ENCODE assay signal across 8 cellular contexts in the genomic region with DNA sequence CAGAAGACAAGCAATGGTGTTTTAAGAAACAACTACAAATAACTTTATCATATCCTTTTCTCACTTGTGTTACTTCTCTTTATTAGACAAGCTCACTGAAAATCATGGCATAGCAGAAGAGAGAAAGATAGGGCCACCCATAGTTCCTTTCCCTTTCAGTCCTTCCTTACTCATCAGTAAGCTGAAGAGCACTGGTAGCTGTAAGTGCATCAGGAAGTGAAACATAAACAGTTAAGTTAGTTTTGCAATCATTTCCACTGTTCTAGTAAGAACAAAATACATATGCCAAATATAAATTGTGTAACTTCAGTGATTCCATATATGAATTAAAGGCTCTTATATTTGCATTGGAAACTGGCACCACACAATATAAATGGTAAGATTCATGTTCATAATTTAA.
DNase-seq lines count a peak whose midpoint lies in the region; ATAC-seq and TF ChIP-seq lines count a peak whose summit lies in the region.

No MANE protein-coding gene starts in this region.

- DNase-seq in CD1c-positive myeloid dendritic cell (ENCODE audit: extremely low spot score) = peak; percentile 70
- peak; percentile 86 for DNase-seq in fibroblast of pulmonary artery (ENCODE audit: low read depth)
- DNase-seq in natural killer cell = no peak
- DNase-seq in activated T-cell treated with anti-CD3 and anti-CD28 coated beads, Interleukin-2, amount 50 U/mL, for 1 hour = no peak
- DNase-seq in COR-L47 (lab: John Stamatoyannopoulos, UW) = no peak
- no peak for DNase-seq in hippocampal formation (lab: John Stamatoyannopoulos, UW)

- H3K4me3 ChIP-seq in fibroblast of pulmonary artery (replicated peaks; ENCODE audit: low read depth, low read length) = peak overlapping the region; percentile 49

- H3K36me3 Mint-ChIP-seq in natural killer cell = no peaks in the 10 kb centered on the region

- H3K4me1 Mint-ChIP-seq in natural killer cell = no peaks in the 10 kb centered on the region

- intact Hi-C loops in natural killer cell (cut with micrococcal nuclease) = no loop called here

- H3K4me3 Mint-ChIP-seq in natural killer cell = no peak overlapping the region

- H3K27ac Mint-ChIP-seq in natural killer cell = no peak overlapping the region

- ATAC-seq in GM21447 (IDR thresholded peaks at IDR 0.05; ENCODE audit: unreplicated experiment) (peak; percentile 97), HG03571 (IDR thresholded peaks at IDR 0.05; ENCODE audit: unreplicated experiment) (peak; percentile 77), natural killer cell (no peak)

- TF ChIP-seq CTCF in fibroblast of pulmonary artery (IDR thresholded peaks at IDR 0.05; ENCODE audit: low read length, missing control alignments) = no peak
- TF ChIP-seq CTCF in natural killer cell (IDR thresholded peaks at IDR 0.05) = no peak

- H3K27me3 Mint-ChIP-seq in natural killer cell (ENCODE audit: low read depth in 2 of 2) = no peaks in the 10 kb centered on the region

- H3K9me3 Mint-ChIP-seq in natural killer cell = no peaks in the 10 kb centered on the region

Comparison
In these comparisons a context has a peak if more than half of its experiments do, and no peak if none do; other contexts are left out.
1. DNase-seq: peak in CD1c-positive myeloid dendritic cell (single experiment) and fibroblast of pulmonary artery (single experiment); none in natural killer cell (single experiment), activated T-cell treated with anti-CD3 and anti-CD28 coated beads, Interleukin-2, amount 50 U/mL, for 1 hour (single experiment), COR-L47 (single experiment) and hippocampal formation (0 of 2).
2. ATAC-seq: peak in GM21447 (single experiment) and HG03571 (single experiment); none in natural killer cell (0 of 3).